7 cellular contexts compared by ENCODE assay signal in the genomic region with DNA sequence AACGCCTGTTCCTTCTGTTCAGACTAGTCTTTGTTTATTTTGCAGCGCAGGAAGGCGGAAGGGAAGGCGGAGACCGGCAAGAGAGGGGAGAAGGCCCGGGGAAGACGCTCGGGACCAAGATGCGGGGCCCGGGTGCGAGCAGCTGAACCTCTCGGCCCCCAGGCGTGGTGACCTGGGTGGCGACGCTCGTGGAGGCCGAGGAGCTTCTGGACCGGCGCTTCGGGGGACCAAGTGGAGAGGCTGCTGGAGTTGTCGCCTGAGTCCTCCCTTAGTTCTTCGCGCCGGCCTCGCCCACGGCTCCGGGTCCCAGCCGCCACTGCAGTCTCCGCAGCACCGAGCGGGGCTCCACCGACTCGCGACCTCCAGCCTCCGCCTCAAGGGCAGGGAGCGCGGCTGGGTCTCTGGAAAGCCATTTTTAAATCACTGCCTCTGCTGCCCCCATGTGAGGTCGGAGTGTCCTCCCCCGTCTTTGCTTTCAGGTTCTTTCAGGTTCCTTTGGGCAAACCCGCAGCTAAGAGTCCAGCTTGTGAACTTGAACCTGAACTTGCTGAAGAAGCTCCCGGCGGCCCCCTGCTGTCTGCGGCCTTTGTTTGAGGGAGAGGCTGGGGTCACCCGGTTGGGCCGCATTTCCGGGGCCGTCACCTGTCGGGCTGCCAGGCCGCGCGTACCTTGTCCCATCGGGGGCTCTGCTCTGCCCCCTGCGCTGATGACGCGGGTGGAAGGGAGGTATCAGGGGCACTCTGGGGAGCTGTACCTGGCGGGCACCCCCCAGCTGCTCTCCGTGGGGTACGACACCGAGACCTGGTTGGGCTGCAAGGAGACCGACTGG.
DNase-seq lines count a peak whose midpoint lies in the region; ATAC-seq, FAIRE-seq and TF ChIP-seq lines count a peak whose summit lies in the region.

No MANE protein-coding gene starts in this region.

- H3K79me2 ChIP-seq in K562 (ENCODE audit: control insufficient read depth, insufficient read depth, low read length), result no peaks in the 10 kb centered on the region

- intact Hi-C loops in Panc1 (cut with micrococcal nuclease; ENCODE audit: unreplicated experiment), result no loop called here
- intact Hi-C loops in K562 (cut with micrococcal nuclease), result no loop called here
- intact Hi-C loops in lower leg skin (cut with DNase I; ENCODE audit: low total_unique reads), result no loop called here

- CTCF ChIA-PET in Panc1 (lab: Charles Lee), result no interaction called here
- CTCF ChIA-PET in K562 (lab: Yijun Ruan, JAX; ENCODE audit: low intra/inter-chr PET ratio), result no interaction called here

- H3K9me3 ChIP-seq in Panc1 (ENCODE audit: control insufficient read depth, insufficient read depth, low read depth, low read length), result no peaks in the 10 kb centered on the region
- H3K9me3 ChIP-seq in K562 (replicated peaks; ENCODE audit: control insufficient read depth, insufficient read depth, low read depth, low read length), result no peaks in the 10 kb centered on the region

- ATAC-seq in Panc1, result peak; percentile 82
- peak; percentile 64 for ATAC-seq in K562
- no peak for ATAC-seq in GM18520 (IDR thresholded peaks at IDR 0.05; ENCODE audit: unreplicated experiment)

- TF ChIP-seq POLR2A in K562 (conservative IDR thresholded peaks at IDR 0.05) (no peak), lower leg skin (IDR thresholded peaks at IDR 0.05) (no peak)

- DNase-seq in GM19239 (ENCODE audit: insufficient read length, low spot score), result peak; percentile 16
- DNase-seq in Panc1 (ENCODE audit: low read depth, low spot score), result no peak
- DNase-seq in K562 (ENCODE audit: extremely low read depth in 1 of 4, low spot score in 3 of 4), result peak in 1 of 4 experiments; percentile 13
- peak in 1 of 2 donors; percentile 87 for DNase-seq in lower leg skin (ENCODE audit: low spot score in 2 of 2)
- DNase-seq in G401 (ENCODE audit: low spot score), result no peak

- in situ Hi-C loops in Panc1 (cut with HindIII; ENCODE audit: low pct_unique_long_range_greater_than_20kb, low sequenced_read_pairs), result no loop called here
- in situ Hi-C loops in K562 (cut with MboI), result no loop called here
- in situ Hi-C loops in G401 (cut with HindIII; ENCODE audit: low sequenced_read_pairs), result no loop called here

- peak overlapping the region in 1 of 2 experiments; percentile 64; a peak in 1 of 4 replicates for H3K9ac ChIP-seq in K562 (ENCODE audit: insufficient read depth in 1 of 2, low read depth in 2 of 2, low read length in 2 of 2)

- H4K20me1 ChIP-seq in K562 (replicated peaks; ENCODE audit: control insufficient read depth, insufficient read depth, low read length), result no peaks in the 10 kb centered on the region

- H3K4me1 Mint-ChIP-seq in stimulated activated naive CD8-positive, alpha-beta T cell treated with anti-CD3 and anti-CD28 coated beads, Interleukin-15, Interleukin-2, amounts not matched to agents 100 ng/mL and 50 ng/mL, for 24 hours (ENCODE audit: low read depth), result peaks cover 21% of the 10 kb centered on the region

- peaks cover 3% of the 10 kb centered on the region for H3K9me3 Mint-ChIP-seq in stimulated activated naive CD8-positive, alpha-beta T cell treated with anti-CD3 and anti-CD28 coated beads, Interleukin-15, Interleukin-2, amounts not matched to agents 100 ng/mL and 50 ng/mL, for 24 hours

- peaks cover 3% of the 10 kb centered on the region for H3K27me3 Mint-ChIP-seq in stimulated activated naive CD8-positive, alpha-beta T cell treated with anti-CD3 and anti-CD28 coated beads, Interleukin-15, Interleukin-2, amounts not matched to agents 100 ng/mL and 50 ng/mL, for 24 hours

- H3K4me3 Mint-ChIP-seq in stimulated activated naive CD8-positive, alpha-beta T cell treated with anti-CD3 and anti-CD28 coated beads, Interleukin-15, Interleukin-2, amounts not matched to agents 100 ng/mL and 50 ng/mL, for 24 hours, result peak overlapping the region; percentile 76

- no peaks in the 10 kb centered on the region; the same call in none of the 2 replicates for H3K27me3 ChIP-seq in Panc1 (ENCODE audit: control insufficient read depth, insufficient read depth, low read length)
- H3K27me3 ChIP-seq in K562 (ENCODE audit: control insufficient read depth in 2 of 2, insufficient read depth in 2 of 2, low read length in 2 of 2), result peaks cover 0 to 17% of the 10 kb centered on the region in 2 experiments; a peak in 2 of 5 replicates

- H3K4me3 ChIP-seq in Panc1 (ENCODE audit: low read depth in 2 of 2, low read length in 2 of 2), result peak overlapping the region; percentile 43 to 57
- H3K4me3 ChIP-seq in K562, result peak overlapping the region; percentile 12; the same call in 1 of the 2 replicates
- peak overlapping the region; percentile 35 for H3K4me3 ChIP-seq in lower leg skin (ENCODE audit: low read depth, poor library complexity, severe bottlenecking)

- no TSS peak for BruUV-seq in Panc1 (replicated peaks; lab: Mats Ljungman, UMichigan)
- no TSS peak for BruUV-seq in K562 (replicated peaks; lab: Mats Ljungman, UMichigan)

- no peaks in the 10 kb centered on the region for H3K36me3 Mint-ChIP-seq in stimulated activated naive CD8-positive, alpha-beta T cell treated with anti-CD3 and anti-CD28 coated beads, Interleukin-15, Interleukin-2, amounts not matched to agents 100 ng/mL and 50 ng/mL, for 24 hours (ENCODE audit: low read depth)

- 0 out of 2 replicates have a peak, but pooled peaks have one; percentile 7 for TF ChIP-seq CTCF in Panc1 (IDR thresholded peaks at IDR 0.05)
- TF ChIP-seq CTCF in K562 (IDR thresholded peaks at IDR 0.05 in 2 of 3, conservative IDR thresholded peaks at IDR 0.05 in 1 of 3; ENCODE audit: insufficient read depth in 2 of 3, low read depth in 1 of 3, low read length in 3 of 3), result no peak; a peak in 1 of 6 replicates
- TF ChIP-seq CTCF in lower leg skin (IDR thresholded peaks at IDR 0.05), result no peak

- H3K27ac Mint-ChIP-seq in stimulated activated naive CD8-positive, alpha-beta T cell treated with anti-CD3 and anti-CD28 coated beads, Interleukin-15, Interleukin-2, amounts not matched to agents 100 ng/mL and 50 ng/mL, for 24 hours, result peak overlapping the region; percentile 41

- POLR2A ChIA-PET in Panc1 (lab: Charles Lee) (no interaction called here), K562 (lab: Yijun Ruan, JAX) (interaction anchor here (0.6 kb wide), 1 partner anchor 136 kb away, joined by 3 read pairs; a partner anchor contains a TSS)

- 1% methylated on average over 23 of the region's 60 CpGs for WGBS in K562 (ENCODE audit: insufficient coverage, low coverage, missing lambda C conversion rate)
- WGBS in lower leg skin, 2 donors, result 2 to 7% methylated on average over 21 to 44 of the region's 60 CpGs

- TF ChIP-seq EP300 in K562 (IDR thresholded peaks at IDR 0.05; ENCODE audit: low read length), result no peak

- H3K27ac ChIP-seq in Panc1 (ENCODE audit: low read length) (no peak overlapping the region), K562 (ENCODE audit: extremely low read depth, low read depth, low read length) (no peak overlapping the region)

- TF ChIP-seq RAD21 in K562 (CRISPR knock-in tag; conservative IDR thresholded peaks at IDR 0.05 in 1 of 2, IDR thresholded peaks at IDR 0.05 in 1 of 2), result no peak

- no peaks in the 10 kb centered on the region for H3K36me3 ChIP-seq in Panc1 (ENCODE audit: control insufficient read depth, insufficient read depth, low read length)
- H3K36me3 ChIP-seq in K562 (ENCODE audit: control insufficient read depth, insufficient read depth, low read length), result no peaks in the 10 kb centered on the region

- H2AFZ ChIP-seq in K562 (ENCODE audit: low read depth, low read length), result peak overlapping the region; percentile 63; the same call in 1 of the 2 replicates

- FAIRE-seq in GM19239 (lab: Jason Lieb, UNC) (no peak), K562 (lab: Jason Lieb, UNC) (no peak)

- H3K4me1 ChIP-seq in Panc1 (ENCODE audit: control insufficient read depth, insufficient read depth, low read length), result no peaks in the 10 kb centered on the region
- H3K4me1 ChIP-seq in K562 (replicated peaks in 1 of 2; ENCODE audit: control insufficient read depth in 2 of 2, insufficient read depth in 2 of 2, low read length in 2 of 2), result peaks cover 0 to 13% of the 10 kb centered on the region in 2 experiments; a peak in 2 of 5 replicates

- no peaks in the 10 kb centered on the region for H3K9me1 ChIP-seq in K562 (ENCODE audit: control insufficient read depth, insufficient read depth, low read length)

- peak overlapping the region; percentile 43 for H3K4me2 ChIP-seq in K562 (ENCODE audit: insufficient read depth, low read length)

TF ChIP-seq in K562, 482 proteins besides CTCF, POLR2A, EP300 and RAD21:
- TF ChIP-seq SRF (CRISPR knock-in tag; IDR thresholded peaks at IDR 0.05) (no peak), RBFOX2 (IDR thresholded peaks at IDR 0.05; ENCODE audit: low read depth, low read length) (0 out of 2 replicates have a peak, but pooled peaks have one; percentile 19), NR2C2 (CRISPR knock-in tag; IDR thresholded peaks at IDR 0.05) (no peak), NR2C2 (tag; IDR thresholded peaks at IDR 0.05) (peak; percentile 29; the same call in 1 of the 2 replicates)
